In genomic region chr3:158739078-158739477, GRCh38 we compare ENCODE assay signal across 20 cellular contexts. TPM values are rescaled to one million over a fixed set of nuclear protein-coding genes. Genes with fewer than 3 reads are reported as not detected.
"Had no signal": no experiment of that assay in that cellular context is flagged by ENCODE, and none has a peak within 500 bp of the region (broad histone marks: within the 10 kb centered on the region; RNA-seq: fewer than 3 reads in every experiment).

No MANE protein-coding gene starts in this region.

- H3K4me1 ChIP-seq: foreskin keratinocyte, heart left ventricle, psoas muscle, spleen, stomach had no signal

- H3K4me1 Mint-ChIP-seq: nephron progenitor cell had no signal

- H3K27me3 Mint-ChIP-seq: naive thymus-derived CD4-positive, alpha-beta T cell; stimulated activated naive B cell treated with anti-CD40 and anti-IgM and Interleukin-4, amounts not matched to agents 10 μg/mL and 1 μg/mL and 100 μg/mL, for 72 hours had no signal

- H3K27me3 ChIP-seq: esophagus squamous epithelium, foreskin keratinocyte, heart left ventricle, spleen, stomach had no signal

- DNase-seq: dermis blood vessel endothelial cell; esophagus squamous epithelium; foreskin keratinocyte; heart left ventricle; hippocampal formation; kidney glomerular epithelial cell; mammary epithelial cell; naive thymus-derived CD4-positive, alpha-beta T cell; nephron progenitor cell; psoas muscle; spleen; stimulated activated CD4-positive, alpha-beta T cell treated with anti-CD3 and anti-CD28 coated beads, Interleukin-15, amount 100 ng/mL, for 24 hours; stimulated activated CD4-positive, alpha-beta T cell treated with anti-CD3 and anti-CD28 coated beads, Interleukin-1b, Interleukin-23, amount 100 ng/mL, for 48 hours; stimulated activated CD4-positive, alpha-beta T cell treated with anti-CD3 and anti-CD28 coated beads, Interleukin-4, amount 100 ng/mL, for 4 hours; stimulated activated naive B cell treated with anti-CD40 and anti-IgM and Interleukin-4, amounts not matched to agents 10 μg/mL and 1 μg/mL and 100 μg/mL, for 72 hours; stomach; substantia nigra; trophoblast cell had no signal

- H3K4me3 Mint-ChIP-seq: naive thymus-derived CD4-positive, alpha-beta T cell; nephron progenitor cell; stimulated activated naive B cell treated with anti-CD40 and anti-IgM and Interleukin-4, amounts not matched to agents 10 μg/mL and 1 μg/mL and 100 μg/mL, for 72 hours had no signal

- H3K27ac Mint-ChIP-seq: naive thymus-derived CD4-positive, alpha-beta T cell; nephron progenitor cell; stimulated activated naive B cell treated with anti-CD40 and anti-IgM and Interleukin-4, amounts not matched to agents 10 μg/mL and 1 μg/mL and 100 μg/mL, for 72 hours had no signal

- H3K9me3 ChIP-seq: esophagus squamous epithelium had no signal

- H3K27ac ChIP-seq: foreskin keratinocyte, heart left ventricle, psoas muscle, spleen, stomach had no signal

- ATAC-seq: foreskin keratinocyte; heart left ventricle; naive thymus-derived CD4-positive, alpha-beta T cell; psoas muscle; sciatic nerve; stimulated activated naive B cell treated with anti-CD40 and anti-IgM and Interleukin-4, amounts not matched to agents 10 μg/mL and 1 μg/mL and 100 μg/mL, for 72 hours had no signal

- H3K4me3 ChIP-seq: esophagus squamous epithelium, heart left ventricle, psoas muscle, spleen, stomach had no signal

RNA-seq across cellular contexts. Expression of gene RARRES1, which starts 6.8 kb away (rescaled TPM):
- total RNA-seq: foreskin keratinocyte; mononuclear cell; naive thymus-derived CD4-positive, alpha-beta T cell had no signal
- polyA plus RNA-seq: naive thymus-derived CD4-positive, alpha-beta T cell had no signal
